In genomic region chr11:6390718-6391547, GRCh38 we compare ENCODE assay signal across 8 cellular contexts. TPM values are rescaled to one million over a fixed set of nuclear protein-coding genes. Genes with fewer than 3 reads are reported as not detected.
A peak's percentile ranks its signal among the peaks of the same experiment; 100 is the strongest.
DNase-seq lines count a peak whose midpoint lies in the region; ATAC-seq and TF ChIP-seq lines count a peak whose summit lies in the region.

No MANE protein-coding gene starts in this region.

- H3K4me1 ChIP-seq in heart left ventricle (peaks cover 0 to 36% (median 19%) of the 10 kb centered on the region in 12 donors), body of pancreas (peaks cover 41% of the 10 kb centered on the region), mesendoderm (ENCODE audit: control insufficient read depth, low read depth, low read length) (peaks cover 4% of the 10 kb centered on the region), aorta (ENCODE audit: control insufficient read depth in 1 of 2, insufficient read depth in 2 of 2, low read length in 2 of 2) (no peaks in the 10 kb centered on the region)

- peak overlapping the region; percentile 81 for H3K9ac ChIP-seq in mesendoderm (ENCODE audit: low read length)

- H3K79me2 ChIP-seq in mesendoderm (ENCODE audit: control insufficient read depth, insufficient read depth, low read length): no peaks in the 10 kb centered on the region

- no peaks in the 10 kb centered on the region for H3K79me1 ChIP-seq in mesendoderm (ENCODE audit: low read length)

- TF ChIP-seq POLR2A in heart left ventricle (IDR thresholded peaks at IDR 0.05) (no peak), body of pancreas (IDR thresholded peaks at IDR 0.05) (no peak)

- WGBS in heart left ventricle, 4 donors: 19 to 38% (median 32%) methylated on average over 9 to 20 of the region's 20 CpGs
- 36 to 47% methylated on average over 9 to 20 of the region's 20 CpGs for WGBS in body of pancreas, 2 donors
- WGBS in mesendoderm (ENCODE audit: extremely low coverage, insufficient coverage, low lambda C conversion rate): no CpG with 5 or more reads among the region's 20 CpGs
- 28 to 29% methylated on average over 20 of the region's 20 CpGs for WGBS in aorta, 2 donors

- no peak overlapping the region for H3K18ac ChIP-seq in mesendoderm (ENCODE audit: low read length)

- peak overlapping the region; percentile 62 to 97 (median 82) for H3K4me3 ChIP-seq in heart left ventricle
- H3K4me3 ChIP-seq in body of pancreas: peak overlapping the region; percentile 66 to 77
- peak overlapping the region; percentile 70 for H3K4me3 ChIP-seq in mesendoderm (ENCODE audit: low read length)
- peak overlapping the region; percentile 61 to 71 for H3K4me3 ChIP-seq in aorta (ENCODE audit: low read length in 2 of 2)

- no peak overlapping the region for H2AK5ac ChIP-seq in mesendoderm (ENCODE audit: low read length)

- H4K5ac ChIP-seq in mesendoderm (ENCODE audit: low read length): no peak overlapping the region

- no peak overlapping the region for H2BK5ac ChIP-seq in mesendoderm (ENCODE audit: low read length)

- no peak for DNase-seq in heart left ventricle
- no peak for DNase-seq in Right ventricle myocardium inferior (ENCODE audit: missing footprints)
- no peak for DNase-seq in body of pancreas
- no peak for DNase-seq in mesendoderm
- peak in 1 of 2 donors; percentile 68 for DNase-seq in aorta
- DNase-seq in hepatic stellate cell (ENCODE audit: low spot score): no peak
- no peak for DNase-seq in NCI-H146 (lab: John Stamatoyannopoulos, UW)
- DNase-seq in mucosa of gallbladder (ENCODE audit: low spot score): no peak

- H2BK120ac ChIP-seq in mesendoderm (ENCODE audit: low read depth, low read length): no peak overlapping the region

- intact Hi-C loops in heart left ventricle (cut with DNase I): loop anchor here in 7 of 10 donors (1.0 to 10.0 kb wide), 8 partner anchors 28 to 314 kb away; partner anchors contain the start of genes APBB1 (in 4 of the 7), ILK (in 1 of the 7), MRPL17 (in 1 of the 7) and RRP8 (in 1 of the 7)
- intact Hi-C loops in Right ventricle myocardium inferior (cut with DNase I): loop anchor here (1.0 to 10.0 kb wide), 3 partner anchors 28 to 294 kb away; partner anchors contain the start of genes APBB1 and MRPL17
- intact Hi-C loops in body of pancreas (cut with DNase I): no loop called here
- intact Hi-C loops in aorta (cut with DNase I): loop anchor here in 1 of 2 donors (2.0 kb wide), 1 partner anchor 28 kb away; the partner anchor contains the start of gene APBB1

- H4K8ac ChIP-seq in mesendoderm (ENCODE audit: low read depth, low read length): no peak overlapping the region

- ATAC-seq in heart left ventricle: peak in 1 of 4 donors; percentile 1
- no peak for ATAC-seq in Right ventricle myocardium inferior
- ATAC-seq in body of pancreas: no peak
- ATAC-seq in aorta (ENCODE audit: low FRiP score): no peak

- no peak overlapping the region for H3K4ac ChIP-seq in mesendoderm (ENCODE audit: low read depth, low read length)

- peak overlapping the region; percentile 60 to 96 (median 90) for H3K27ac ChIP-seq in heart left ventricle
- H3K27ac ChIP-seq in body of pancreas: peak overlapping the region; percentile 93 to 97 (median 94)
- H3K27ac ChIP-seq in mesendoderm (ENCODE audit: low read depth, low read length): peak overlapping the region; percentile 29
- H3K27ac ChIP-seq in aorta (ENCODE audit: low read depth in 1 of 2, low read length in 2 of 2): peak overlapping the region; percentile 8 to 49

- TF ChIP-seq CTCF in heart left ventricle (IDR thresholded peaks at IDR 0.05) (no peak), body of pancreas (IDR thresholded peaks at IDR 0.05) (no peak)

- no peak overlapping the region for H2BK15ac ChIP-seq in mesendoderm (replicated peaks; ENCODE audit: low read depth)

- H3K36me3 ChIP-seq in heart left ventricle (peaks cover 0 to 27% (median 24%) of the 10 kb centered on the region in 9 donors), body of pancreas (replicated peaks in 1 of 2; ENCODE audit: insufficient read depth in 1 of 2, low read depth in 2 of 2) (no peaks in the 10 kb centered on the region), mesendoderm (ENCODE audit: control insufficient read depth, insufficient read depth, low read length) (no peaks in the 10 kb centered on the region), aorta (ENCODE audit: control insufficient read depth in 1 of 2, insufficient read depth in 2 of 2, low read length in 1 of 2) (no peaks in the 10 kb centered on the region)

- H3K56ac ChIP-seq in mesendoderm (ENCODE audit: low read length): peak overlapping the region; percentile 88

- no peak overlapping the region for H3K23ac ChIP-seq in mesendoderm (ENCODE audit: low read length)

- H3K4me2 ChIP-seq in mesendoderm (ENCODE audit: low read length): peak overlapping the region; percentile 87

- H3K27me3 ChIP-seq in heart left ventricle (no peaks in the 10 kb centered on the region), body of pancreas (no peaks in the 10 kb centered on the region), mesendoderm (ENCODE audit: insufficient read depth, low read length, poor library complexity) (no peaks in the 10 kb centered on the region), aorta (ENCODE audit: control insufficient read depth in 1 of 2, insufficient read depth in 2 of 2, low read length in 1 of 2) (no peaks in the 10 kb centered on the region)

- H3K9me3 ChIP-seq in heart left ventricle (no peaks in the 10 kb centered on the region), body of pancreas (no peaks in the 10 kb centered on the region), aorta (ENCODE audit: control insufficient read depth, low read length) (no peaks in the 10 kb centered on the region)

RNA-seq across cellular contexts. Expression of gene SMPD1, which starts 0.7 kb away (rescaled TPM):
- total RNA-seq in heart left ventricle (10 to 100 TPM; 53.8 to 92.3 (median 67.8) TPM), Right ventricle myocardium inferior (60.6 TPM), body of pancreas (10 to 100 TPM; 17.1 to 29.7 TPM), aorta (10 to 100 TPM; 29.2 to 40.4 TPM), mucosa of gallbladder (69.7 TPM)
- polyA plus RNA-seq in heart left ventricle (10 to 100 TPM; 56.2 to 64.9 TPM), aorta (10 to 100 TPM; 10.0 to 45.5 TPM)
- 5.6 TPM for polyA plus RNA-seq in mesendoderm (2013, experiment 1 of 2)
- polyA plus RNA-seq in mesendoderm (2013, experiment 2 of 2): 5.4 TPM

RNA-seq across cellular contexts. Expression of gene APBB1, which starts 28.0 kb away (rescaled TPM):
- total RNA-seq in heart left ventricle: 100 to 1,000 TPM in 2 of 9 donors, 10 to 100 TPM in 7; 50.3 to 101 (median 83.5) TPM
- polyA plus RNA-seq in heart left ventricle: 100 to 1,000 TPM in 1 of 2 donors, 10 to 100 TPM in 1; 69.5 to 103 TPM
- total RNA-seq in Right ventricle myocardium inferior: 85.5 TPM
- 10 to 100 TPM; 25.4 to 48.5 TPM for total RNA-seq in body of pancreas
- polyA plus RNA-seq in mesendoderm (2013, experiment 1 of 2): 10.5 TPM
- polyA plus RNA-seq in mesendoderm (2013, experiment 2 of 2): 11.0 TPM
- 10 to 100 TPM; 50.8 to 62.2 TPM for total RNA-seq in aorta
- polyA plus RNA-seq in aorta: 100 to 1,000 TPM in 1 of 2 donors, 10 to 100 TPM in 1; 25.8 to 121 TPM
- 45.1 TPM for total RNA-seq in mucosa of gallbladder

RNA-seq across cellular contexts. Expression of gene HPX, which starts 49.9 kb away (rescaled TPM):
- total RNA-seq in heart left ventricle: 1 to 10 TPM in 1 of 9 donors, under 1 TPM in 3, not detected in 5; 0.17 to 1.5 (median 0.35) TPM
- under 1 TPM; 0.33 to 0.46 TPM for polyA plus RNA-seq in heart left ventricle
- total RNA-seq in Right ventricle myocardium inferior: not detected
- total RNA-seq in body of pancreas: 1 to 10 TPM in 1 of 2 donors, not detected in 1; 1.3 TPM
- polyA plus RNA-seq in mesendoderm (2013, experiment 1 of 2): 0.14 TPM
- 0.17 TPM for polyA plus RNA-seq in mesendoderm (2013, experiment 2 of 2)
- total RNA-seq in aorta: 1 to 10 TPM; 3.0 to 6.0 TPM
- 1 to 10 TPM in 1 of 2 donors, under 1 TPM in 1; 0.50 to 1.1 TPM for polyA plus RNA-seq in aorta
- 5.2 TPM for total RNA-seq in mucosa of gallbladder

Comparison
In these comparisons a context has a peak if more than half of its experiments do, and no peak if none do; other contexts are left out.
1. H3K27ac ChIP-seq: peak in every context shown above with its lines; median percentile 94 in body of pancreas; 90 in heart left ventricle; 29 in mesendoderm; 28 in aorta.